ENCODE assay signal across 2 cellular contexts in the genomic region with DNA sequence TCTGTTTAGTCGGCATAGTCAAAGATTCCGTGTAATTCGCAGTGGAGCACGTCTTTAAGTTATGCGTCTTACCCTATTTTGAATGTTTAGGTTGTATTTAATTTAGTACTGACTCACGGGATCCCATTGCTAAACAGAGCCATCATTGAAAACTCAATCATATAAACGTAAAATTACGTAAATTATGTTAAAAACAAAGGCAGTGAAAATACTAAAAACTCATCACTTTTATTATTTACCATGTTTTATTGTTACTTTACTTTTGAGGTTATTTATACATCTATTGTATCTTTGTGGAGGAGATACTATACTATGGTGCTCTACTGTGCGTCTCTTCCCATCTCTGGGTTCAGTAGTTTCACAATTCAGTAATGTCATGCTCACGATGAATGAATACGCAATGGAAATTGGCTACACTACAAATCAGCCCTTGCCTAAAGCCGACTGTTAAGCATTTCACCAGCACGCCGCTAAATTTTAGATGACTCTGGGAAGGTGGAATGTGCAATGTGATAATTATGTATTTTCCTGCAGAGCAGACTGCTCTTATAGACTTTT.
A peak's percentile ranks its signal among the peaks of the same experiment; 100 is the strongest.
TF ChIP-seq lines count a peak whose summit lies in the region.

No MANE protein-coding gene starts in this region.

TF ChIP-seq in IMR-90, 13 proteins besides CTCF, POLR2A, EP300 and RAD21:
- TF ChIP-seq NFE2L2 (IDR thresholded peaks at IDR 0.05; ENCODE audit: low read depth, low read length) = peak; percentile 34; the same call in 1 of the 2 replicates
- TF ChIP-seq FOS (IDR thresholded peaks at IDR 0.05; ENCODE audit: low read depth, low read length) = no peak
- TF ChIP-seq CEBPB (IDR thresholded peaks at IDR 0.05; ENCODE audit: low read depth, low read length) = peak; percentile 81

TF ChIP-seq in endothelial cell of umbilical vein, 7 proteins besides CTCF, POLR2A, EP300 and RAD21:
- TF ChIP-seq JUN (IDR thresholded peaks at IDR 0.05; ENCODE audit: borderline replicate concordance, insufficient read depth, insufficient read length, low read depth) (no peak), POLR2AphosphoS5 (IDR thresholded peaks at IDR 0.05; ENCODE audit: insufficient read depth, low read depth, low read length) (no peak), MYC (IDR thresholded peaks at IDR 0.05; ENCODE audit: low read depth, low read length) (no peak), EZH2 (IDR thresholded peaks at IDR 0.05; ENCODE audit: borderline replicate concordance, low read depth, low read length, severe bottlenecking) (no peak), FOS (IDR thresholded peaks at IDR 0.05; ENCODE audit: borderline replicate concordance, insufficient read depth, low read length) (no peak), GATA2 (IDR thresholded peaks at IDR 0.05; ENCODE audit: insufficient read depth, insufficient read length, low read depth, low read length) (no peak)
- TF ChIP-seq, protein P1, sequence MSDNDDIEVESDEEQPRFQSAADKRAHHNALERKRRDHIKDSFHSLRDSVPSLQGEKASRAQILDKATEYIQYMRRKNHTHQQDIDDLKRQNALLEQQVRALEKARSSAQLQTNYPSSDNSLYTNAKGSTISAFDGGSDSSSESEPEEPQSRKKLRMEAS (IDR thresholded peaks at IDR 0.05; ENCODE audit: insufficient read depth, insufficient read length) = no peak
